ENCODE assay signal across 8 cellular contexts in genomic region chr16:24253192-24253591, GRCh38.
A peak's percentile ranks its signal among the peaks of the same experiment; 100 is the strongest.
DNase-seq lines count a peak whose midpoint lies in the region; ATAC-seq and TF ChIP-seq lines count a peak whose summit lies in the region.

No MANE protein-coding gene starts in this region.

- no peak overlapping the region for H3K27ac ChIP-seq in RWPE1

- CTCF ChIA-PET in RWPE1 (lab: Yijun Ruan, JAX) = interaction anchor here (0.6 to 1.9 kb wide), 15 partner anchors 9 to 517 kb away, joined by 3 to 9 read pairs (median 3); no protein-coding TSS in a partner anchor

- POLR2A ChIA-PET in RWPE1 (lab: Yijun Ruan, JAX; ENCODE audit: low non-redundant PET) = no interaction called here

- no peak for ATAC-seq in HG02763 (IDR thresholded peaks at IDR 0.05; ENCODE audit: unreplicated experiment)
- no peak for ATAC-seq in GM18511 (IDR thresholded peaks at IDR 0.05; ENCODE audit: unreplicated experiment)

- DNase-seq in ELF-1 (ENCODE audit: low read depth, low spot score) (peak; percentile 82), HuH-7 (ENCODE audit: low spot score) (peak; percentile 66), RWPE1 (ENCODE audit: low spot score) (peak; percentile 56), amygdala (lab: John Stamatoyannopoulos, UW) (peak in 33 of 56 donors; percentile 1 to 66 (median 19)), iPS DF 4.7 (ENCODE audit: extremely low read depth, low spot score) (peak; percentile 80)
- peak; percentile 7 to 21 for DNase-seq in stimulated activated CD4-positive, alpha-beta T cell treated with anti-CD3 and anti-CD28 coated beads, Interleukin-1b, Interleukin-23, amount 100 ng/mL, for 4 hours (ENCODE audit: low read depth in 2 of 2)

- TF ChIP-seq CTCF in RWPE1 (conservative IDR thresholded peaks at IDR 0.05; ENCODE audit: low read depth) = peak; percentile 71

Comparison
In these comparisons a context has a peak if more than half of its experiments do, and no peak if none do; other contexts are left out.
1. DNase-seq: peak in every context shown above with its lines; median percentile 82 in ELF-1; 80 in iPS DF 4.7; 66 in HuH-7; 56 in RWPE1; 19 in amygdala; 14 in stimulated activated CD4-positive, alpha-beta T cell treated with anti-CD3 and anti-CD28 coated beads, Interleukin-1b, Interleukin-23, amount 100 ng/mL, for 4 hours.